In genomic region chr1:235385633-235386032, GRCh38 we compare ENCODE assay signal across 3 cellular contexts. TPM values are rescaled to one million over a fixed set of nuclear protein-coding genes. Genes with fewer than 3 reads are reported as not detected.
A peak's percentile ranks its signal among the peaks of the same experiment; 100 is the strongest.
DNase-seq lines count a peak whose midpoint lies in the region; ATAC-seq, FAIRE-seq and TF ChIP-seq lines count a peak whose summit lies in the region.
"Not testable (repeated sequence)": the region's sequence is repeated elsewhere in the genome, so short reads cannot be mapped to it uniquely, and the experiment has no call there.

No MANE protein-coding gene starts in this region.

- H3K4me2 ChIP-seq in GM12878 (ENCODE audit: control insufficient read depth, insufficient read depth); K562 (ENCODE audit: insufficient read depth, low read length): not testable (repeated sequence)

- not testable (repeated sequence) for H3K27me3 ChIP-seq in GM12878 (replicated peaks in 1 of 2; ENCODE audit: control insufficient read depth in 2 of 2, insufficient read depth in 2 of 2, low read length in 1 of 2); K562 (ENCODE audit: control insufficient read depth in 2 of 2, insufficient read depth in 2 of 2, low read length in 2 of 2)

- POLR2A ChIA-PET in HEK293 (lab: Yijun Ruan, JAX); GM12878 (lab: Charles Lee); K562 (lab: Yijun Ruan, JAX): not testable (repeated sequence)

- H3K4me1 ChIP-seq in HEK293 (ENCODE audit: control insufficient read depth, insufficient read depth, low read length); GM12878 (ENCODE audit: control insufficient read depth, insufficient read depth, low read length); K562 (replicated peaks in 1 of 2; ENCODE audit: control insufficient read depth in 2 of 2, insufficient read depth in 2 of 2, low read length in 2 of 2): not testable (repeated sequence)

- TF ChIP-seq RAD21 in GM12878 (IDR thresholded peaks at IDR 0.05; ENCODE audit: insufficient read depth, low read depth, low read length); K562 (CRISPR knock-in tag; conservative IDR thresholded peaks at IDR 0.05 in 1 of 2, IDR thresholded peaks at IDR 0.05 in 1 of 2): not testable (repeated sequence)

- H3K4me3 ChIP-seq in HEK293 (ENCODE audit: low read depth, low read length); GM12878; K562: not testable (repeated sequence)

- CTCF ChIA-PET in HEK293 (lab: Yijun Ruan, JAX); GM12878 (lab: Yijun Ruan, JAX); K562 (lab: Yijun Ruan, JAX; ENCODE audit: low intra/inter-chr PET ratio): not testable (repeated sequence)

- not testable (repeated sequence) for FAIRE-seq in GM12878 (lab: Jason Lieb, UNC); K562 (lab: Jason Lieb, UNC)

- H3K79me2 ChIP-seq in GM12878 (ENCODE audit: control insufficient read depth, insufficient read depth, low read length), result not testable (repeated sequence)
- peaks cover 42% of the 10 kb centered on the region for H3K79me2 ChIP-seq in K562 (ENCODE audit: control insufficient read depth, insufficient read depth, low read length)

- not testable (repeated sequence) for TF ChIP-seq EP300 in GM12878 (IDR thresholded peaks at IDR 0.05; ENCODE audit: borderline replicate concordance in 1 of 2, control insufficient read depth in 1 of 2, low read depth in 2 of 2, low read length in 2 of 2); K562 (IDR thresholded peaks at IDR 0.05; ENCODE audit: low read length)

- not testable (repeated sequence) for H3K9me3 ChIP-seq in HEK293 (ENCODE audit: control insufficient read depth, insufficient read depth, low read depth, low read length); GM12878 (replicated peaks; ENCODE audit: control insufficient read depth, insufficient read depth, low read length); K562 (replicated peaks; ENCODE audit: control insufficient read depth, insufficient read depth, low read depth, low read length)

- not testable (repeated sequence) for DNase-seq in GM12878 (ENCODE audit: low read depth, low spot score); K562 (ENCODE audit: extremely low read depth in 1 of 4, low spot score in 3 of 4)

- H4K20me1 ChIP-seq in GM12878 (ENCODE audit: control insufficient read depth, insufficient read depth); K562 (replicated peaks; ENCODE audit: control insufficient read depth, insufficient read depth, low read length): not testable (repeated sequence)

- SMC1A ChIA-PET in GM12878 (lab: Charles Lee; ENCODE audit: uncharacterized antibody, unreplicated experiment), result not testable (repeated sequence)

- not testable (repeated sequence) for TF ChIP-seq CTCF in HEK293 (tag by site-specific recombination; IDR thresholded peaks at IDR 0.05); GM12878 (IDR thresholded peaks at IDR 0.05 in 2 of 3, conservative IDR thresholded peaks at IDR 0.05 in 1 of 3; ENCODE audit: control insufficient read depth in 2 of 3, extremely low read depth in 1 of 3, insufficient read depth in 1 of 3, low read depth in 3 of 3, low read length in 3 of 3); K562 (IDR thresholded peaks at IDR 0.05 in 2 of 3, conservative IDR thresholded peaks at IDR 0.05 in 1 of 3; ENCODE audit: insufficient read depth in 2 of 3, low read depth in 1 of 3, low read length in 3 of 3)

- H3K36me3 ChIP-seq in HEK293 (ENCODE audit: control insufficient read depth in 2 of 2, insufficient read depth in 1 of 2, low read length in 2 of 2) (peaks cover 8 to 18% of the 10 kb centered on the region in 2 experiments), K562 (ENCODE audit: control insufficient read depth, insufficient read depth, low read length) (peaks cover 13% of the 10 kb centered on the region; the same call in 1 of the 3 replicates)
- not testable (repeated sequence) for H3K36me3 ChIP-seq in GM12878 (ENCODE audit: control insufficient read depth in 2 of 2, insufficient read depth in 2 of 2, low read length in 1 of 2)

- intact Hi-C loops in GM12878 (cut with micrococcal nuclease; ENCODE audit: unreplicated experiment); K562 (cut with micrococcal nuclease): not testable (repeated sequence)

- in situ Hi-C loops in GM12878 (cut with MboI); K562 (cut with MboI): not testable (repeated sequence)

- not testable (repeated sequence) for H3K9me1 ChIP-seq in K562 (ENCODE audit: control insufficient read depth, insufficient read depth, low read length)

- BruUV-seq in GM12878 (replicated peaks; lab: Mats Ljungman, UMichigan), result TSS peak; percentile 39
- BruUV-seq in K562 (replicated peaks; lab: Mats Ljungman, UMichigan), result not testable (repeated sequence)

- WGBS in GM12878 (ENCODE audit: insufficient coverage, insufficient replicate concordance, low lambda C conversion rate, missing lambda C conversion rate), result 88% methylated on average over 1 of the region's 1 CpG
- 83% methylated on average over 1 of the region's 1 CpG for WGBS in K562 (ENCODE audit: insufficient coverage, low coverage, missing lambda C conversion rate)

- H2AFZ ChIP-seq in GM12878 (ENCODE audit: control insufficient read depth, low read depth, low read length); K562 (ENCODE audit: low read depth, low read length): not testable (repeated sequence)

- not testable (repeated sequence) for H3K27ac ChIP-seq in HEK293 (ENCODE audit: extremely low read depth, low read depth, low read length); GM12878 (ENCODE audit: control insufficient read depth, insufficient read depth); K562 (ENCODE audit: extremely low read depth, low read depth, low read length)

- RAD21 ChIA-PET in GM12878 (lab: Charles Lee; ENCODE audit: unreplicated experiment), result not testable (repeated sequence)

- not testable (repeated sequence) for H3K9ac ChIP-seq in GM12878 (ENCODE audit: control insufficient read depth, insufficient read depth, low read length); K562 (ENCODE audit: insufficient read depth in 1 of 2, low read depth in 2 of 2, low read length in 2 of 2)

- TF ChIP-seq POLR2A in GM12878 (IDR thresholded peaks at IDR 0.05; ENCODE audit: low read depth, low read length); K562 (conservative IDR thresholded peaks at IDR 0.05): not testable (repeated sequence)

- ATAC-seq in GM12878, K562: not testable (repeated sequence)

RNA-seq across cellular contexts. Expression of gene TBCE, which starts 18.4 kb away (rescaled TPM):
- total RNA-seq in GM12878 (2013; cell fraction: nucleolus; rRNA removed), result 47.6 and 50.0 TPM in 2 replicates
- total RNA-seq in GM12878 (2014; rRNA removed), result 25.3 and 26.1 TPM in 2 replicates
- 32.7 and 34.0 TPM in 2 replicates for total RNA-seq in GM12878 (2014; rRNA removed; fragmentation: Illumina TruSeq; extraction: Trizol)
- 19.7 and 22.7 TPM in 2 replicates for total RNA-seq in GM12878 (2021)
- polyA plus RNA-seq in GM12878 (2011; ENCODE audit: low read depth), result 9.9 TPM
- polyA plus RNA-seq in GM12878 (2011; rRNA removed), result 30.6 and 36.6 TPM in 2 replicates
- 12.9 and 16.2 TPM in 2 replicates for polyA plus RNA-seq in GM12878 (2011; cell fraction: cytosol; rRNA removed)
- 20.5 and 24.0 TPM in 2 replicates for polyA plus RNA-seq in GM12878 (2011; cell fraction: nucleus; rRNA removed)
- 20.4 and 21.4 TPM in 2 replicates for polyA plus RNA-seq in GM12878 (2012)
- polyA plus RNA-seq in GM12878 (2014; fragmentation: Illumina TruSeq; extraction: Trizol), result 31.0 and 46.5 TPM in 2 replicates
- 10 to 100 TPM; 22.7 to 27.8 TPM for polyA plus RNA-seq in GM12878 (2014; fragmentation: Nextera tagmentation; extraction: Ambion mirVana)
- polyA plus RNA-seq in GM12878 (2014; rRNA removed), result 24.2 and 26.3 TPM in 2 replicates
- 10 to 100 TPM; 39.3 to 48.7 TPM for polyA plus RNA-seq in GM12878 (2016; fragmentation: Nextera tagmentation; extraction: Ambion mirVana)
- 14.7 and 18.5 TPM in 2 replicates for polyA minus RNA-seq in GM12878 (2011; rRNA and poly(A)+ RNA removed)
- 6.9 and 10.0 TPM in 2 replicates for polyA minus RNA-seq in GM12878 (2011; cell fraction: cytosol; rRNA and poly(A)+ RNA removed)
- polyA minus RNA-seq in GM12878 (2011; cell fraction: nucleus; rRNA and poly(A)+ RNA removed), result 10.0 and 21.5 TPM in 2 replicates
- 145 and 291 TPM in 2 replicates for total RNA-seq in K562 (2011; cell fraction: chromatin; rRNA removed; ENCODE audit: low replicate concordance)
- 78.7 and 90.9 TPM in 2 replicates for total RNA-seq in K562 (2011; cell fraction: nucleolus; rRNA removed)
- 144 and 194 TPM in 2 replicates for total RNA-seq in K562 (2011; cell fraction: nucleoplasm; rRNA removed)
- total RNA-seq in K562 (2014; rRNA removed), result 60.0 and 63.6 TPM in 2 replicates
- total RNA-seq in K562 (2014; rRNA removed; fragmentation: Illumina TruSeq; extraction: Trizol), result 92.1 and 99.9 TPM in 2 replicates
- 78.3 and 87.9 TPM in 2 replicates for total RNA-seq in K562 (2015; rRNA removed; fragmentation: Illumina TruSeq; extraction: Trizol)
- total RNA-seq in K562 (2021), result 52.6 and 65.2 TPM in 2 replicates
- 61.7 and 87.9 TPM in 2 replicates for polyA plus RNA-seq in K562 (2011; rRNA removed)
- 20.2 and 36.7 TPM in 2 replicates for polyA plus RNA-seq in K562 (2011; cell fraction: cytosol; rRNA removed)
- polyA plus RNA-seq in K562 (2011; cell fraction: nucleus; rRNA removed), result 52.8 and 66.0 TPM in 2 replicates
- polyA plus RNA-seq in K562 (2012), result 45.4 and 64.8 TPM in 2 replicates
- polyA plus RNA-seq in K562 (2014; fragmentation: Illumina TruSeq; extraction: Trizol), result 68.8 and 81.8 TPM in 2 replicates
- 10 to 100 TPM; 59.0 to 89.8 TPM for polyA plus RNA-seq in K562 (2014; fragmentation: Nextera tagmentation; extraction: Ambion mirVana)
- 79.5 and 82.1 TPM in 2 replicates for polyA plus RNA-seq in K562 (2014; rRNA removed)
- polyA minus RNA-seq in K562 (2011; rRNA and poly(A)+ RNA removed), result 77.0 and 80.4 TPM in 2 replicates
- 15.1 and 27.1 TPM in 2 replicates for polyA minus RNA-seq in K562 (2011; cell fraction: cytosol; rRNA and poly(A)+ RNA removed)
- 46.2 and 58.9 TPM in 2 replicates for polyA minus RNA-seq in K562 (2011; cell fraction: nucleus; rRNA and poly(A)+ RNA removed)

RNA-seq across cellular contexts. Expression of gene GGPS1, which starts 57.3 kb away (rescaled TPM):
- 8.5 and 8.7 TPM in 2 replicates for total RNA-seq in GM12878 (2013; cell fraction: nucleolus; rRNA removed)
- 14.2 and 15.1 TPM in 2 replicates for total RNA-seq in GM12878 (2014; rRNA removed)
- 15.7 TPM in 2 replicates for total RNA-seq in GM12878 (2014; rRNA removed; fragmentation: Illumina TruSeq; extraction: Trizol)
- 19.6 and 21.3 TPM in 2 replicates for total RNA-seq in GM12878 (2021)
- polyA plus RNA-seq in GM12878 (2011; ENCODE audit: low read depth), result 6.9 TPM
- polyA plus RNA-seq in GM12878 (2011; rRNA removed), result 33.5 and 48.5 TPM in 2 replicates
- 16.9 and 20.6 TPM in 2 replicates for polyA plus RNA-seq in GM12878 (2011; cell fraction: cytosol; rRNA removed)
- 8.9 and 9.6 TPM in 2 replicates for polyA plus RNA-seq in GM12878 (2011; cell fraction: nucleus; rRNA removed)
- 10.3 and 16.9 TPM in 2 replicates for polyA plus RNA-seq in GM12878 (2012)
- 23.3 and 24.7 TPM in 2 replicates for polyA plus RNA-seq in GM12878 (2014; fragmentation: Illumina TruSeq; extraction: Trizol)
- 10 to 100 TPM; 28.9 to 36.0 TPM for polyA plus RNA-seq in GM12878 (2014; fragmentation: Nextera tagmentation; extraction: Ambion mirVana)
- polyA plus RNA-seq in GM12878 (2014; rRNA removed), result 17.3 and 19.4 TPM in 2 replicates
- 10 to 100 TPM; 25.8 to 29.2 TPM for polyA plus RNA-seq in GM12878 (2016; fragmentation: Nextera tagmentation; extraction: Ambion mirVana)
- 18.0 and 20.7 TPM in 2 replicates for polyA minus RNA-seq in GM12878 (2011; rRNA and poly(A)+ RNA removed)
- 8.4 and 11.1 TPM in 2 replicates for polyA minus RNA-seq in GM12878 (2011; cell fraction: cytosol; rRNA and poly(A)+ RNA removed)
- polyA minus RNA-seq in GM12878 (2011; cell fraction: nucleus; rRNA and poly(A)+ RNA removed), result 2.7 and 3.1 TPM in 2 replicates
- total RNA-seq in K562 (2011; cell fraction: chromatin; rRNA removed; ENCODE audit: low replicate concordance), result 7.8 and 28.4 TPM in 2 replicates
- total RNA-seq in K562 (2011; cell fraction: nucleolus; rRNA removed), result 5.3 and 8.7 TPM in 2 replicates
- 15.0 and 24.5 TPM in 2 replicates for total RNA-seq in K562 (2011; cell fraction: nucleoplasm; rRNA removed)
- 18.8 and 29.7 TPM in 2 replicates for total RNA-seq in K562 (2014; rRNA removed)
- total RNA-seq in K562 (2014; rRNA removed; fragmentation: Illumina TruSeq; extraction: Trizol), result 50.3 and 66.8 TPM in 2 replicates
- total RNA-seq in K562 (2015; rRNA removed; fragmentation: Illumina TruSeq; extraction: Trizol), result 35.6 and 36.7 TPM in 2 replicates
- total RNA-seq in K562 (2021), result 56.3 and 59.1 TPM in 2 replicates
- polyA plus RNA-seq in K562 (2011; rRNA removed), result 79.2 and 98.2 TPM in 2 replicates
- polyA plus RNA-seq in K562 (2011; cell fraction: cytosol; rRNA removed), result 25.8 and 49.3 TPM in 2 replicates
- 17.2 and 24.5 TPM in 2 replicates for polyA plus RNA-seq in K562 (2011; cell fraction: nucleus; rRNA removed)
- polyA plus RNA-seq in K562 (2012), result 39.7 and 48.5 TPM in 2 replicates
- 70.4 and 72.1 TPM in 2 replicates for polyA plus RNA-seq in K562 (2014; fragmentation: Illumina TruSeq; extraction: Trizol)
- polyA plus RNA-seq in K562 (2014; fragmentation: Nextera tagmentation; extraction: Ambion mirVana), result 100 to 1,000 TPM in 1 of 2 experiments, 10 to 100 TPM in 1; 97.8 to 104 TPM
- polyA plus RNA-seq in K562 (2014; rRNA removed), result 45.5 and 47.2 TPM in 2 replicates
- polyA minus RNA-seq in K562 (2011; rRNA and poly(A)+ RNA removed), result 53.9 and 65.6 TPM in 2 replicates
- 21.8 and 24.4 TPM in 2 replicates for polyA minus RNA-seq in K562 (2011; cell fraction: cytosol; rRNA and poly(A)+ RNA removed)
- polyA minus RNA-seq in K562 (2011; cell fraction: nucleus; rRNA and poly(A)+ RNA removed), result 6.7 and 18.1 TPM in 2 replicates

RNA-seq across cellular contexts. Expression of gene ARID4B, which starts 57.7 kb away (rescaled TPM):
- total RNA-seq in GM12878 (2013; cell fraction: nucleolus; rRNA removed), result 205 and 208 TPM in 2 replicates
- total RNA-seq in GM12878 (2014; rRNA removed), result 30.8 and 32.3 TPM in 2 replicates
- 39.1 and 40.7 TPM in 2 replicates for total RNA-seq in GM12878 (2014; rRNA removed; fragmentation: Illumina TruSeq; extraction: Trizol)
- 25.2 and 29.9 TPM in 2 replicates for total RNA-seq in GM12878 (2021)
- polyA plus RNA-seq in GM12878 (2011; ENCODE audit: low read depth), result 14.4 TPM
- 20.8 and 38.1 TPM in 2 replicates for polyA plus RNA-seq in GM12878 (2011; rRNA removed)
- 6.9 and 7.6 TPM in 2 replicates for polyA plus RNA-seq in GM12878 (2011; cell fraction: cytosol; rRNA removed)
- 27.7 and 28.1 TPM in 2 replicates for polyA plus RNA-seq in GM12878 (2011; cell fraction: nucleus; rRNA removed)
- 18.1 and 21.5 TPM in 2 replicates for polyA plus RNA-seq in GM12878 (2012)
- polyA plus RNA-seq in GM12878 (2014; fragmentation: Illumina TruSeq; extraction: Trizol), result 26.1 and 37.4 TPM in 2 replicates
- 10 to 100 TPM; 13.6 to 19.1 TPM for polyA plus RNA-seq in GM12878 (2014; fragmentation: Nextera tagmentation; extraction: Ambion mirVana)
- 16.1 and 16.9 TPM in 2 replicates for polyA plus RNA-seq in GM12878 (2014; rRNA removed)
- 10 to 100 TPM; 31.7 to 33.1 TPM for polyA plus RNA-seq in GM12878 (2016; fragmentation: Nextera tagmentation; extraction: Ambion mirVana)
- polyA minus RNA-seq in GM12878 (2011; rRNA and poly(A)+ RNA removed), result 30.9 and 49.3 TPM in 2 replicates
- polyA minus RNA-seq in GM12878 (2011; cell fraction: cytosol; rRNA and poly(A)+ RNA removed), result 10.4 and 12.1 TPM in 2 replicates
- polyA minus RNA-seq in GM12878 (2011; cell fraction: nucleus; rRNA and poly(A)+ RNA removed), result 34.6 and 72.5 TPM in 2 replicates
- 87.6 and 197 TPM in 2 replicates for total RNA-seq in K562 (2011; cell fraction: chromatin; rRNA removed; ENCODE audit: low replicate concordance)
- 58.9 and 75.1 TPM in 2 replicates for total RNA-seq in K562 (2011; cell fraction: nucleolus; rRNA removed)
- 72.0 and 86.5 TPM in 2 replicates for total RNA-seq in K562 (2011; cell fraction: nucleoplasm; rRNA removed)
- total RNA-seq in K562 (2014; rRNA removed), result 23.6 and 37.2 TPM in 2 replicates
- total RNA-seq in K562 (2014; rRNA removed; fragmentation: Illumina TruSeq; extraction: Trizol), result 37.9 and 42.9 TPM in 2 replicates
- total RNA-seq in K562 (2015; rRNA removed; fragmentation: Illumina TruSeq; extraction: Trizol), result 33.3 and 38.9 TPM in 2 replicates
- 24.2 and 24.4 TPM in 2 replicates for total RNA-seq in K562 (2021)
- polyA plus RNA-seq in K562 (2011; rRNA removed), result 12.3 and 17.7 TPM in 2 replicates
- 2.4 and 4.6 TPM in 2 replicates for polyA plus RNA-seq in K562 (2011; cell fraction: cytosol; rRNA removed)
- polyA plus RNA-seq in K562 (2011; cell fraction: nucleus; rRNA removed), result 22.1 and 25.6 TPM in 2 replicates
- 12.7 and 14.0 TPM in 2 replicates for polyA plus RNA-seq in K562 (2012)
- polyA plus RNA-seq in K562 (2014; fragmentation: Illumina TruSeq; extraction: Trizol), result 16.9 and 18.5 TPM in 2 replicates
- 10 to 100 TPM in 1 of 2 experiments, 1 to 10 TPM in 1; 8.4 to 11.8 TPM for polyA plus RNA-seq in K562 (2014; fragmentation: Nextera tagmentation; extraction: Ambion mirVana)
- 13.1 and 14.3 TPM in 2 replicates for polyA plus RNA-seq in K562 (2014; rRNA removed)
- 50.5 and 54.9 TPM in 2 replicates for polyA minus RNA-seq in K562 (2011; rRNA and poly(A)+ RNA removed)
- 16.7 and 29.3 TPM in 2 replicates for polyA minus RNA-seq in K562 (2011; cell fraction: cytosol; rRNA and poly(A)+ RNA removed)
- 34.6 and 80.0 TPM in 2 replicates for polyA minus RNA-seq in K562 (2011; cell fraction: nucleus; rRNA and poly(A)+ RNA removed)
